In genomic region chr5:69414885-69415583, GRCh38 we compare ENCODE assay signal across 1 cellular context.
A peak's percentile ranks its signal among the peaks of the same experiment; 100 is the strongest.
TF ChIP-seq lines count a peak whose summit lies in the region.

A gene with protein sequence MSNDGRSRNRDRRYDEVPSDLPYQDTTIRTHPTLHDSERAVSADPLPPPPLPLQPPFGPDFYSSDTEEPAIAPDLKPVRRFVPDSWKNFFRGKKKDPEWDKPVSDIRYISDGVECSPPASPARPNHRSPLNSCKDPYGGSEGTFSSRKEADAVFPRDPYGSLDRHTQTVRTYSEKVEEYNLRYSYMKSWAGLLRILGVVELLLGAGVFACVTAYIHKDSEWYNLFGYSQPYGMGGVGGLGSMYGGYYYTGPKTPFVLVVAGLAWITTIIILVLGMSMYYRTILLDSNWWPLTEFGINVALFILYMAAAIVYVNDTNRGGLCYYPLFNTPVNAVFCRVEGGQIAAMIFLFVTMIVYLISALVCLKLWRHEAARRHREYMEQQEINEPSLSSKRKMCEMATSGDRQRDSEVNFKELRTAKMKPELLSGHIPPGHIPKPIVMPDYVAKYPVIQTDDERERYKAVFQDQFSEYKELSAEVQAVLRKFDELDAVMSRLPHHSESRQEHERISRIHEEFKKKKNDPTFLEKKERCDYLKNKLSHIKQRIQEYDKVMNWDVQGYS (plus strand): TSS chr5:69415116. CDS start chr5:69419386, 4,270 bp downstream.

TF ChIP-seq in HepG2, 621 proteins besides CTCF, POLR2A, EP300 and RAD21 (continued from another document and continues in another):
- TF ChIP-seq GRHL1 (CRISPR knock-in tag; conservative IDR thresholded peaks at IDR 0.05) (no peak), PTBP1 (IDR thresholded peaks at IDR 0.05; ENCODE audit: low read depth, low read length, poor library complexity, severe bottlenecking) (no peak), ZNF558 (CRISPR knock-in tag; IDR thresholded peaks at IDR 0.05; ENCODE audit: borderline replicate concordance) (peak; percentile 74; the same call in 1 of the 2 replicates), ASH2L (IDR thresholded peaks at IDR 0.05; ENCODE audit: insufficient read length, low read depth, low read length) (peak; percentile 87), NFE2L2 (IDR thresholded peaks at IDR 0.05; ENCODE audit: low read length) (no peak), ARID2 (CRISPR knock-in tag; IDR thresholded peaks at IDR 0.05; ENCODE audit: borderline replicate concordance) (peak; percentile 20; the same call in 1 of the 2 replicates), AGO1 (IDR thresholded peaks at IDR 0.05; ENCODE audit: low read depth, low read length, poor library complexity, severe bottlenecking) (peak; percentile 23), RFXANK (CRISPR knock-in tag; IDR thresholded peaks at IDR 0.05) (no peak), ZFP36 (IDR thresholded peaks at IDR 0.05; ENCODE audit: borderline replicate concordance, low read depth, low read length, partially characterized antibody) (no peak), ZNF781 (CRISPR knock-in tag; IDR thresholded peaks at IDR 0.05; ENCODE audit: borderline replicate concordance, not compliant biosample characterization) (no peak), POLR2AphosphoS2 (IDR thresholded peaks at IDR 0.05; ENCODE audit: low read depth, low read length) (no peak), ZNF30 (CRISPR knock-in tag; IDR thresholded peaks at IDR 0.05) (no peak), ZNF891 (CRISPR knock-in tag; IDR thresholded peaks at IDR 0.05) (peak; percentile 24; the same call in 1 of the 2 replicates), PCBP1 (IDR thresholded peaks at IDR 0.05; ENCODE audit: borderline replicate concordance, low read depth, low read length) (no peak), PHF5A (CRISPR knock-in tag; IDR thresholded peaks at IDR 0.05; ENCODE audit: low read depth, unreplicated experiment) (no peak), ZNF275 (CRISPR knock-in tag; IDR thresholded peaks at IDR 0.05; ENCODE audit: borderline replicate concordance) (no peak), ZSCAN21 (CRISPR knock-in tag; IDR thresholded peaks at IDR 0.05; ENCODE audit: borderline replicate concordance) (peak; percentile 86), KIAA2018 (CRISPR knock-in tag; IDR thresholded peaks at IDR 0.05; ENCODE audit: borderline replicate concordance) (no peak), NR2C2 (CRISPR knock-in tag; IDR thresholded peaks at IDR 0.05; ENCODE audit: borderline replicate concordance) (no peak; the same call in 1 of the 2 replicates), ZSCAN31 (CRISPR knock-in tag; IDR thresholded peaks at IDR 0.05; ENCODE audit: low read depth) (peak; percentile 88), MEIS2 (CRISPR knock-in tag; IDR thresholded peaks at IDR 0.05) (0 out of 2 replicates have a peak, but pooled peaks have one; percentile 25), SRSF4 (IDR thresholded peaks at IDR 0.05; ENCODE audit: low read depth, low read length, poor library complexity, severe bottlenecking) (no peak)
- TF ChIP-seq, protein P1, sequence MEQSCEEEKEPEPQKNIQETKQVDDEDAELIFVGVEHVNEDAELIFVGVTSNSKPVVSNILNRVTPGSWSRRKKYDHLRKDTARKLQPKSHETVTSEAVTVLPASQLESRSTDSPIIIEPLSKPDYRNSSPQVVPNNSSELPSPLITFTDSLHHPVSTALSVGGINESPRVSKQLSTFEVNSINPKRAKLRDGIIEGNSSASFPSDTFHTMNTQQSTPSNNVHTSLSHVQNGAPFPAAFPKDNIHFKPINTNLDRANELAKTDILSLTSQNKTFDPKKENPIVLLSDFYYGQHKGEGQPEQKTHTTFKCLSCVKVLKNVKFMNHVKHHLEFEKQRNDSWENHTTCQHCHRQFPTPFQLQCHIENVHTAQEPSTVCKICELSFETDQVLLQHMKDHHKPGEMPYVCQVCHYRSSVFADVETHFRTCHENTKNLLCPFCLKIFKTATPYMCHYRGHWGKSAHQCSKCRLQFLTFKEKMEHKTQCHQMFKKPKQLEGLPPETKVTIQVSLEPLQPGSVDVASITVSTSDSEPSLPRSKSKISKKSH (CRISPR knock-in tag; IDR thresholded peaks at IDR 0.05; ENCODE audit: borderline replicate concordance), result no peak
- TF ChIP-seq, protein P2, sequence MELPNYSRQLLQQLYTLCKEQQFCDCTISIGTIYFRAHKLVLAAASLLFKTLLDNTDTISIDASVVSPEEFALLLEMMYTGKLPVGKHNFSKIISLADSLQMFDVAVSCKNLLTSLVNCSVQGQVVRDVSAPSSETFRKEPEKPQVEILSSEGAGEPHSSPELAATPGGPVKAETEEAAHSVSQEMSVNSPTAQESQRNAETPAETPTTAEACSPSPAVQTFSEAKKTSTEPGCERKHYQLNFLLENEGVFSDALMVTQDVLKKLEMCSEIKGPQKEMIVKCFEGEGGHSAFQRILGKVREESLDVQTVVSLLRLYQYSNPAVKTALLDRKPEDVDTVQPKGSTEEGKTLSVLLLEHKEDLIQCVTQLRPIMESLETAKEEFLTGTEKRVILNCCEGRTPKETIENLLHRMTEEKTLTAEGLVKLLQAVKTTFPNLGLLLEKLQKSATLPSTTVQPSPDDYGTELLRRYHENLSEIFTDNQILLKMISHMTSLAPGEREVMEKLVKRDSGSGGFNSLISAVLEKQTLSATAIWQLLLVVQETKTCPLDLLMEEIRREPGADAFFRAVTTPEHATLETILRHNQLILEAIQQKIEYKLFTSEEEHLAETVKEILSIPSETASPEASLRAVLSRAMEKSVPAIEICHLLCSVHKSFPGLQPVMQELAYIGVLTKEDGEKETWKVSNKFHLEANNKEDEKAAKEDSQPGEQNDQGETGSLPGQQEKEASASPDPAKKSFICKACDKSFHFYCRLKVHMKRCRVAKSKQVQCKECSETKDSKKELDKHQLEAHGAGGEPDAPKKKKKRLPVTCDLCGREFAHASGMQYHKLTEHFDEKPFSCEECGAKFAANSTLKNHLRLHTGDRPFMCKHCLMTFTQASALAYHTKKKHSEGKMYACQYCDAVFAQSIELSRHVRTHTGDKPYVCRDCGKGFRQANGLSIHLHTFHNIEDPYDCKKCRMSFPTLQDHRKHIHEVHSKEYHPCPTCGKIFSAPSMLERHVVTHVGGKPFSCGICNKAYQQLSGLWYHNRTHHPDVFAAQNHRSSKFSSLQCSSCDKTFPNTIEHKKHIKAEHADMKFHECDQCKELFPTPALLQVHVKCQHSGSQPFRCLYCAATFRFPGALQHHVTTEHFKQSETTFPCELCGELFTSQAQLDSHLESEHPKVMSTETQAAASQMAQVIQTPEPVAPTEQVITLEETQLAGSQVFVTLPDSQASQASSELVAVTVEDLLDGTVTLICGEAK (IDR thresholded peaks at IDR 0.05), result no peak
- TF ChIP-seq, protein P2 (CRISPR knock-in tag; IDR thresholded peaks at IDR 0.05), result no peak
- TF ChIP-seq, protein P3, sequence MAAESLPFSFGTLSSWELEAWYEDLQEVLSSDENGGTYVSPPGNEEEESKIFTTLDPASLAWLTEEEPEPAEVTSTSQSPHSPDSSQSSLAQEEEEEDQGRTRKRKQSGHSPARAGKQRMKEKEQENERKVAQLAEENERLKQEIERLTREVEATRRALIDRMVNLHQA (CRISPR knock-in tag; IDR thresholded peaks at IDR 0.05), result no peak
- TF ChIP-seq, protein P4, sequence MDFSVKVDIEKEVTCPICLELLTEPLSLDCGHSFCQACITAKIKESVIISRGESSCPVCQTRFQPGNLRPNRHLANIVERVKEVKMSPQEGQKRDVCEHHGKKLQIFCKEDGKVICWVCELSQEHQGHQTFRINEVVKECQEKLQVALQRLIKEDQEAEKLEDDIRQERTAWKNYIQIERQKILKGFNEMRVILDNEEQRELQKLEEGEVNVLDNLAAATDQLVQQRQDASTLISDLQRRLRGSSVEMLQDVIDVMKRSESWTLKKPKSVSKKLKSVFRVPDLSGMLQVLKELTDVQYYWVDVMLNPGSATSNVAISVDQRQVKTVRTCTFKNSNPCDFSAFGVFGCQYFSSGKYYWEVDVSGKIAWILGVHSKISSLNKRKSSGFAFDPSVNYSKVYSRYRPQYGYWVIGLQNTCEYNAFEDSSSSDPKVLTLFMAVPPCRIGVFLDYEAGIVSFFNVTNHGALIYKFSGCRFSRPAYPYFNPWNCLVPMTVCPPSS (IDR thresholded peaks at IDR 0.05), result no peak
